1 cellular context compared by ENCODE assay signal in the genomic region with DNA sequence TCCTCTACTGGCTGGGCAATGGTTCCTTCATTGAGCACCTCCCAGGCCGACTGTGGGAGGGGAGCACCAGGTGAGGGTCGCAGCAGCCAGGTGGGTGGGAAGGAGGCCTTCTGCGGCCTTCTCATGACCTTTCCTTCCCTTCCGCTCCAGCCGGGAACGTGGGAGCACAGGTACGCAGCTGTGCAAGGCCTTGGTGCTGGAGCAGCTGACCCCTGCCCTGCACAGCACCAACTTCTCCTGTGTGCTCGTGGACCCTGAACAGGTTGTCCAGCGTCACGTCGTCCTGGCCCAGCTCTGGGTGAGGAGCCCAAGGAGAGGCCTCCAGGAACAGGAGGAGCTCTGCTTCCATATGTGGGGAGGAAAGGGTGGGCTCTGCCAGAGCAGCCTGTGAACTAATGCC.
A peak's percentile ranks its signal among the peaks of the same experiment; 100 is the strongest.
TF ChIP-seq lines count a peak whose summit lies in the region.

No MANE protein-coding gene starts in this region.

TF ChIP-seq in H1, 55 proteins besides CTCF, POLR2A, EP300 and RAD21:
- no peak for TF ChIP-seq SAP30 (IDR thresholded peaks at IDR 0.05; ENCODE audit: insufficient read depth, insufficient replicate concordance, low read length)
- TF ChIP-seq, protein P1, sequence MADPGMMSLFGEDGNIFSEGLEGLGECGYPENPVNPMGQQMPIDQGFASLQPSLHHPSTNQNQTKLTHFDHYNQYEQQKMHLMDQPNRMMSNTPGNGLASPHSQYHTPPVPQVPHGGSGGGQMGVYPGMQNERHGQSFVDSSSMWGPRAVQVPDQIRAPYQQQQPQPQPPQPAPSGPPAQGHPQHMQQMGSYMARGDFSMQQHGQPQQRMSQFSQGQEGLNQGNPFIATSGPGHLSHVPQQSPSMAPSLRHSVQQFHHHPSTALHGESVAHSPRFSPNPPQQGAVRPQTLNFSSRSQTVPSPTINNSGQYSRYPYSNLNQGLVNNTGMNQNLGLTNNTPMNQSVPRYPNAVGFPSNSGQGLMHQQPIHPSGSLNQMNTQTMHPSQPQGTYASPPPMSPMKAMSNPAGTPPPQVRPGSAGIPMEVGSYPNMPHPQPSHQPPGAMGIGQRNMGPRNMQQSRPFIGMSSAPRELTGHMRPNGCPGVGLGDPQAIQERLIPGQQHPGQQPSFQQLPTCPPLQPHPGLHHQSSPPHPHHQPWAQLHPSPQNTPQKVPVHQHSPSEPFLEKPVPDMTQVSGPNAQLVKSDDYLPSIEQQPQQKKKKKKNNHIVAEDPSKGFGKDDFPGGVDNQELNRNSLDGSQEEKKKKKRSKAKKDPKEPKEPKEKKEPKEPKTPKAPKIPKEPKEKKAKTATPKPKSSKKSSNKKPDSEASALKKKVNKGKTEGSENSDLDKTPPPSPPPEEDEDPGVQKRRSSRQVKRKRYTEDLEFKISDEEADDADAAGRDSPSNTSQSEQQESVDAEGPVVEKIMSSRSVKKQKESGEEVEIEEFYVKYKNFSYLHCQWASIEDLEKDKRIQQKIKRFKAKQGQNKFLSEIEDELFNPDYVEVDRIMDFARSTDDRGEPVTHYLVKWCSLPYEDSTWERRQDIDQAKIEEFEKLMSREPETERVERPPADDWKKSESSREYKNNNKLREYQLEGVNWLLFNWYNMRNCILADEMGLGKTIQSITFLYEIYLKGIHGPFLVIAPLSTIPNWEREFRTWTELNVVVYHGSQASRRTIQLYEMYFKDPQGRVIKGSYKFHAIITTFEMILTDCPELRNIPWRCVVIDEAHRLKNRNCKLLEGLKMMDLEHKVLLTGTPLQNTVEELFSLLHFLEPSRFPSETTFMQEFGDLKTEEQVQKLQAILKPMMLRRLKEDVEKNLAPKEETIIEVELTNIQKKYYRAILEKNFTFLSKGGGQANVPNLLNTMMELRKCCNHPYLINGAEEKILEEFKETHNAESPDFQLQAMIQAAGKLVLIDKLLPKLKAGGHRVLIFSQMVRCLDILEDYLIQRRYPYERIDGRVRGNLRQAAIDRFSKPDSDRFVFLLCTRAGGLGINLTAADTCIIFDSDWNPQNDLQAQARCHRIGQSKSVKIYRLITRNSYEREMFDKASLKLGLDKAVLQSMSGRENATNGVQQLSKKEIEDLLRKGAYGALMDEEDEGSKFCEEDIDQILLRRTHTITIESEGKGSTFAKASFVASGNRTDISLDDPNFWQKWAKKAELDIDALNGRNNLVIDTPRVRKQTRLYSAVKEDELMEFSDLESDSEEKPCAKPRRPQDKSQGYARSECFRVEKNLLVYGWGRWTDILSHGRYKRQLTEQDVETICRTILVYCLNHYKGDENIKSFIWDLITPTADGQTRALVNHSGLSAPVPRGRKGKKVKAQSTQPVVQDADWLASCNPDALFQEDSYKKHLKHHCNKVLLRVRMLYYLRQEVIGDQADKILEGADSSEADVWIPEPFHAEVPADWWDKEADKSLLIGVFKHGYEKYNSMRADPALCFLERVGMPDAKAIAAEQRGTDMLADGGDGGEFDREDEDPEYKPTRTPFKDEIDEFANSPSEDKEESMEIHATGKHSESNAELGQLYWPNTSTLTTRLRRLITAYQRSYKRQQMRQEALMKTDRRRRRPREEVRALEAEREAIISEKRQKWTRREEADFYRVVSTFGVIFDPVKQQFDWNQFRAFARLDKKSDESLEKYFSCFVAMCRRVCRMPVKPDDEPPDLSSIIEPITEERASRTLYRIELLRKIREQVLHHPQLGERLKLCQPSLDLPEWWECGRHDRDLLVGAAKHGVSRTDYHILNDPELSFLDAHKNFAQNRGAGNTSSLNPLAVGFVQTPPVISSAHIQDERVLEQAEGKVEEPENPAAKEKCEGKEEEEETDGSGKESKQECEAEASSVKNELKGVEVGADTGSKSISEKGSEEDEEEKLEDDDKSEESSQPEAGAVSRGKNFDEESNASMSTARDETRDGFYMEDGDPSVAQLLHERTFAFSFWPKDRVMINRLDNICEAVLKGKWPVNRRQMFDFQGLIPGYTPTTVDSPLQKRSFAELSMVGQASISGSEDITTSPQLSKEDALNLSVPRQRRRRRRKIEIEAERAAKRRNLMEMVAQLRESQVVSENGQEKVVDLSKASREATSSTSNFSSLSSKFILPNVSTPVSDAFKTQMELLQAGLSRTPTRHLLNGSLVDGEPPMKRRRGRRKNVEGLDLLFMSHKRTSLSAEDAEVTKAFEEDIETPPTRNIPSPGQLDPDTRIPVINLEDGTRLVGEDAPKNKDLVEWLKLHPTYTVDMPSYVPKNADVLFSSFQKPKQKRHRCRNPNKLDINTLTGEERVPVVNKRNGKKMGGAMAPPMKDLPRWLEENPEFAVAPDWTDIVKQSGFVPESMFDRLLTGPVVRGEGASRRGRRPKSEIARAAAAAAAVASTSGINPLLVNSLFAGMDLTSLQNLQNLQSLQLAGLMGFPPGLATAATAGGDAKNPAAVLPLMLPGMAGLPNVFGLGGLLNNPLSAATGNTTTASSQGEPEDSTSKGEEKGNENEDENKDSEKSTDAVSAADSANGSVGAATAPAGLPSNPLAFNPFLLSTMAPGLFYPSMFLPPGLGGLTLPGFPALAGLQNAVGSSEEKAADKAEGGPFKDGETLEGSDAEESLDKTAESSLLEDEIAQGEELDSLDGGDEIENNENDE (IDR thresholded peaks at IDR 0.05; ENCODE audit: insufficient replicate concordance, low read length), result no peak
- TF ChIP-seq POLR2AphosphoS5 (IDR thresholded peaks at IDR 0.05; ENCODE audit: low read depth, low read length), result peak; percentile 66; the same call in 1 of the 2 replicates
- no peak for TF ChIP-seq SP2 (IDR thresholded peaks at IDR 0.05; ENCODE audit: low read length)
